In the genomic region with DNA sequence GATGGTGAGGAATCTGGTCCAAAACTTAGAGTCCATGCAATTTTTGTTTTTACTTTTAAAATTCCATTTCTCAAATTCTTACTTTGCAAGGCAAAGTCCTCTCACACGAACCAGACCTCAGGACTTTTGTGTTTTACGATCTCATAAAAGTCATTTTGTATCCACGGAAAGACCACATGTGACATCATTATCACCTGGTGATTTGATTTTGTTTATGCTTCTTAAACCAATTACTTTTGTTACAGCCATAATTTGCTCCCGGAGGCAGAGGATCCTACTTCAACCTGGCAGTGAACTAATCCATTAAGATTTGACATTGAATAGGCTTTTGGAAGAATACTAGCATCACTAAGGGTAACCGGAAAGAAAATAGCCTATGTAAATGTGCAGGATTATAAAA, we compare ENCODE assay signal across 20 cellular contexts.
DNase-seq lines count a peak whose midpoint lies in the region; TF ChIP-seq lines count a peak whose summit lies in the region.
"Had no signal": no experiment of that assay in that cellular context is flagged by ENCODE, and none has a peak within 500 bp of the region (broad histone marks: within the 10 kb centered on the region; RNA-seq: fewer than 3 reads in every experiment).

No MANE protein-coding gene starts in this region.

- H3K36me3 Mint-ChIP-seq in glutamatergic neuron (ENCODE audit: unreplicated experiment): no peaks in the 10 kb centered on the region
- H3K36me3 Mint-ChIP-seq in nephron progenitor cell (ENCODE audit: low read depth): no peaks in the 10 kb centered on the region
- H3K36me3 Mint-ChIP-seq: CD8-positive, alpha-beta memory T cell had no signal

- TF ChIP-seq CTCF in glutamatergic neuron (IDR thresholded peaks at IDR 0.05; ENCODE audit: partially characterized antibody, unreplicated experiment) (no peak), nephron progenitor cell (IDR thresholded peaks at IDR 0.05) (no peak)

- no peak overlapping the region for H3K4me3 Mint-ChIP-seq in glutamatergic neuron (ENCODE audit: unreplicated experiment)
- no peak overlapping the region for H3K4me3 Mint-ChIP-seq in nephron progenitor cell
- H3K4me3 Mint-ChIP-seq: CD8-positive, alpha-beta memory T cell; T-helper 2 cell treated with Interferon-gamma antibody and Interleukin-4, amounts not matched to agents 5 μg/mL and 100 μg/mL, for 36 hours had no signal

- H3K4me1 Mint-ChIP-seq in glutamatergic neuron (ENCODE audit: low read depth, unreplicated experiment) (peaks cover 25% of the 10 kb centered on the region), nephron progenitor cell (no peaks in the 10 kb centered on the region)
- H3K4me1 Mint-ChIP-seq: CD8-positive, alpha-beta memory T cell had no signal

- peak overlapping the region; percentile 62 for H3K27ac Mint-ChIP-seq in glutamatergic neuron (ENCODE audit: unreplicated experiment)
- H3K27ac Mint-ChIP-seq in nephron progenitor cell: no peak overlapping the region
- H3K27ac Mint-ChIP-seq: CD8-positive, alpha-beta memory T cell; T-helper 2 cell treated with Interferon-gamma antibody and Interleukin-4, amounts not matched to agents 5 μg/mL and 100 μg/mL, for 36 hours had no signal

- DNase-seq in NCI-H1417 (lab: John Stamatoyannopoulos, UW) (peak in 2 of 3 experiments; percentile 22 to 70), NCI-H1417 treated with DMSO at 0.1 percent for 48 hours (lab: John Stamatoyannopoulos, UW) (no peak), NCI-H1048 (lab: John Stamatoyannopoulos, UW) (peak; percentile 40), NCI-H748 treated with DMSO at 0.1 percent for 48 hours (lab: John Stamatoyannopoulos, UW) (peak; percentile 34), glutamatergic neuron (no peak), COLO668 (lab: John Stamatoyannopoulos, UW; ENCODE audit: unreplicated experiment) (no peak), superior temporal gyrus (ENCODE audit: extremely low spot score) (no peak), nephron progenitor cell (no peak)
- DNase-seq: AML-193; CD8-positive, alpha-beta memory T cell; DMS79 treated with DMSO at 0.1 percent for 48 hours; Karpas-422; MV-4-11; NCI-H1436 treated with DMSO at 0.1 percent for 48 hours; NCI-H2029; NCI-H2171; NCI-H345; NCI-H526 treated with DMSO at 0.1 percent for 48 hours; SHP77 had no signal

- peaks cover 4% of the 10 kb centered on the region for H3K9me3 Mint-ChIP-seq in glutamatergic neuron (ENCODE audit: unreplicated experiment)
- H3K9me3 Mint-ChIP-seq in nephron progenitor cell: no peaks in the 10 kb centered on the region

- no peaks in the 10 kb centered on the region for H3K27me3 Mint-ChIP-seq in glutamatergic neuron (ENCODE audit: unreplicated experiment)
- no peaks in the 10 kb centered on the region for H3K27me3 Mint-ChIP-seq in nephron progenitor cell (ENCODE audit: low read depth, poor library complexity)
- H3K27me3 Mint-ChIP-seq: CD8-positive, alpha-beta memory T cell had no signal

Comparison
In these comparisons a context has a peak if more than half of its experiments do, and no peak if none do; other contexts are left out.
1. DNase-seq: peak in NCI-H1417 (2 of 3), NCI-H1048 (single experiment) and NCI-H748 treated with DMSO at 0.1 percent for 48 hours (single experiment); none in NCI-H1417 treated with DMSO at 0.1 percent for 48 hours (single experiment), glutamatergic neuron (single experiment), COLO668 (single experiment), superior temporal gyrus (single experiment) and nephron progenitor cell (single experiment).